Comparison of ENCODE assay signal across 18 cellular contexts in genomic region chr11:115317428-115318185, GRCh38.
DNase-seq lines count a peak whose midpoint lies in the region; ATAC-seq and TF ChIP-seq lines count a peak whose summit lies in the region.
"Had no signal": no experiment of that assay in that cellular context is flagged by ENCODE, and none has a peak within 500 bp of the region (broad histone marks: within the 10 kb centered on the region; RNA-seq: fewer than 3 reads in every experiment).

No MANE protein-coding gene starts in this region.

- no peak for TF ChIP-seq CTCF in GM10266 (IDR thresholded peaks at IDR 0.05; ENCODE audit: control insufficient read depth, insufficient read depth, low read depth, missing control alignments)
- TF ChIP-seq CTCF in esophagus squamous epithelium (IDR thresholded peaks at IDR 0.05) = no peak

- no peaks in the 10 kb centered on the region for H3K36me3 ChIP-seq in esophagus squamous epithelium
- H3K36me3 ChIP-seq: prostate gland, thoracic aorta had no signal

- no peak overlapping the region for H3K4me3 ChIP-seq in esophagus squamous epithelium
- H3K4me3 ChIP-seq: body of pancreas, prostate gland, thoracic aorta had no signal

- no peaks in the 10 kb centered on the region for H3K9me3 ChIP-seq in esophagus squamous epithelium
- H3K9me3 ChIP-seq: body of pancreas, Caco-2, prostate gland, thoracic aorta had no signal

- H3K4me1 ChIP-seq in esophagus squamous epithelium = no peaks in the 10 kb centered on the region
- H3K4me1 ChIP-seq: body of pancreas, prostate gland had no signal

- WGBS in esophagus squamous epithelium, 2 donors = 75 to 77% methylated on average over 4 of the region's 4 CpGs

- intact Hi-C loops in esophagus squamous epithelium (cut with DNase I) = no loop called here

- no peaks in the 10 kb centered on the region for H3K27me3 ChIP-seq in esophagus squamous epithelium
- H3K27me3 ChIP-seq: body of pancreas had no signal

- DNase-seq in DMS153 treated with DMSO at 0.1 percent for 48 hours (lab: John Stamatoyannopoulos, UW; ENCODE audit: unreplicated experiment) = peak; percentile 50
- peak; percentile 99 for DNase-seq in NCI-H1105 treated with DMSO at 0.1 percent for 48 hours (lab: John Stamatoyannopoulos, UW)
- DNase-seq in NCI-H526 treated with DMSO at 0.1 percent for 48 hours (lab: John Stamatoyannopoulos, UW) = peak; percentile 100
- DNase-seq in left kidney (ENCODE audit: low read depth, low spot score) = peak; percentile 51
- no peak for DNase-seq in EL
- DNase-seq in GM10266 (ENCODE audit: extremely low spot score) = no peak
- DNase-seq in esophagus squamous epithelium (lab: John Stamatoyannopoulos, UW) = no peak
- DNase-seq: activated CD4-positive, alpha-beta T cell treated with anti-CD3 and anti-CD28 coated beads, Interleukin-2, amount 50 U/mL, for 1 hour; body of pancreas; Caco-2; mammary epithelial cell; NK-92 treated with Interleukin-12 subunit alpha and Interleukin-12 subunit beta, amount 100 ng/mL, for 24 hours had no signal

- TF ChIP-seq POLR2A in esophagus squamous epithelium (IDR thresholded peaks at IDR 0.05) = no peak

- no peak overlapping the region for H3K27ac ChIP-seq in esophagus squamous epithelium
- H3K27ac ChIP-seq: body of pancreas, KMS-11, prostate gland, thoracic aorta had no signal

- ATAC-seq in HG03521 (IDR thresholded peaks at IDR 0.05; ENCODE audit: unreplicated experiment) = no peak
- ATAC-seq: activated naive CD4-positive, alpha-beta T cell treated with anti-CD3 and anti-CD28 coated beads, Interleukin-2, amount 50 U/mL, for 72 hours; body of pancreas; natural killer cell treated with Interleukin-12 subunit alpha and Interleukin-12 subunit beta and Interleukin-15 and Interleukin-18, amount 100 ng/mL, for 72 hours had no signal

Comparison
In these comparisons a context has a peak if more than half of its experiments do, and no peak if none do; other contexts are left out.
1. DNase-seq: peak in DMS153 treated with DMSO at 0.1 percent for 48 hours (single experiment), NCI-H1105 treated with DMSO at 0.1 percent for 48 hours (single experiment), NCI-H526 treated with DMSO at 0.1 percent for 48 hours (single experiment) and left kidney (single experiment); none in EL (single experiment), GM10266 (single experiment) and esophagus squamous epithelium (single experiment).